In the genomic region with DNA sequence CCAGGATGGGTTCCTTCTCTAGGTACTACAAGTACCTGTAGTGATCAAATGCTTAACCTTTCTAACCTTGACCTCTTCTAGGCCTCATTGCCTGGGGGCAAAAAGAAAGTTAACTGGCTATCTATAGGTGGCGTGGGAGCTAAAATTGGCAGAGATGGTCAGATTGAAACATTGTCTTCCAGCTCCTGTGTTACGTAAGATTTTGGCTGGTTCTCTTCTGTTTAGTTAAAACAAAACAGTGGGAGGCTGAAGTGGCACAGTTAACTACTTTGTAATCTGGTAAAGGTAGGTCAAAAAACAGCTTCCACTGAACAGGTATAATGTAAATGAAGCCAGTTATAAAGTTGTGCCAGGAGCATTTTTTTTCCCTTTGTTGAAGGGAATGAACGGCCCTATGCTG, we compare ENCODE assay signal across 28 cellular contexts.
"Had no signal": no experiment of that assay in that cellular context is flagged by ENCODE, and none has a peak within 500 bp of the region (broad histone marks: within the 10 kb centered on the region; RNA-seq: fewer than 3 reads in every experiment).

No MANE protein-coding gene starts in this region.

- H3K27me3 Mint-ChIP-seq: activated CD4-positive, alpha-beta memory T cell treated with anti-CD3 and anti-CD28 coated beads for 36 hours; activated CD4-positive, alpha-beta T cell treated with anti-CD3 and anti-CD28 coated beads, Interleukin-2, amount 10 ng/mL, durations not matched to agents 24 days and 14 days; activated naive CD4-positive, alpha-beta T cell treated with anti-CD3 and anti-CD28 coated beads, Interleukin-2, amount 10 ng/mL, durations not matched to agents 7 days and 5 days; activated naive CD8-positive, alpha-beta T cell treated with anti-CD3 and anti-CD28 coated beads, Interleukin-2, amount 10 ng/mL, durations not matched to agents 7 days and 5 days; central memory CD8-positive, alpha-beta T cell; naive thymus-derived CD8-positive, alpha-beta T cell; T-helper 17 cell had no signal

- H3K4me3 ChIP-seq: colonic mucosa, heart right ventricle, lower lobe of right lung, spleen, suprapubic skin, tibial artery had no signal

- ATAC-seq: heart right ventricle; lower lobe of right lung; naive thymus-derived CD8-positive, alpha-beta T cell; right cardiac atrium; T-helper 17 cell had no signal

- H3K36me3 ChIP-seq: colonic mucosa, heart right ventricle, lower lobe of right lung, spleen, suprapubic skin, tibial artery had no signal

- DNase-seq: activated CD4-positive, alpha-beta memory T cell treated with anti-CD3 and anti-CD28 coated beads for 36 hours; activated CD4-positive, alpha-beta T cell treated with anti-CD3 and anti-CD28 coated beads, Interleukin-2, amount 10 ng/mL, durations not matched to agents 24 days and 14 days; activated CD4-positive, CD25-positive, alpha-beta regulatory T cell treated with anti-CD3 and anti-CD28 coated beads, Interleukin-2, amount 50 U/mL, for 72 hours; activated CD8-positive, alpha-beta memory T cell treated with anti-CD3 and anti-CD28 coated beads, Interleukin-2, amount 50 U/mL, for 4 hours; activated gamma-delta T cell; activated naive CD4-positive, alpha-beta T cell treated with anti-CD3 and anti-CD28 coated beads, Interleukin-2, amount 10 ng/mL, durations not matched to agents 7 days and 5 days; activated naive CD8-positive, alpha-beta T cell treated with anti-CD3 and anti-CD28 coated beads, Interleukin-2, amount 10 ng/mL, durations not matched to agents 7 days and 5 days; activated T-cell treated with anti-CD3 and anti-CD28 coated beads, Interleukin-2, amount 50 U/mL, for 24 hours; colonic mucosa; effector CD8-positive, alpha-beta T cell; foreskin melanocyte; heart right ventricle; lower lobe of right lung; mesenchymal stem cell; naive thymus-derived CD8-positive, alpha-beta T cell; nucleus accumbens; spleen; stimulated activated naive CD4-positive, alpha-beta T cell; T-helper 17 cell; T1000; tibial artery had no signal

- H3K27ac ChIP-seq: colonic mucosa, epithelial cell of prostate, heart right ventricle, lower lobe of right lung, spleen, suprapubic skin, tibial artery had no signal

- H3K36me3 Mint-ChIP-seq: activated CD4-positive, alpha-beta memory T cell treated with anti-CD3 and anti-CD28 coated beads for 36 hours; activated naive CD4-positive, alpha-beta T cell treated with anti-CD3 and anti-CD28 coated beads, Interleukin-2, amount 10 ng/mL, durations not matched to agents 7 days and 5 days had no signal

- H3K9me3 Mint-ChIP-seq: activated CD4-positive, alpha-beta memory T cell treated with anti-CD3 and anti-CD28 coated beads for 36 hours; activated CD4-positive, alpha-beta T cell treated with anti-CD3 and anti-CD28 coated beads, Interleukin-2, amount 10 ng/mL, durations not matched to agents 24 days and 14 days; activated naive CD4-positive, alpha-beta T cell treated with anti-CD3 and anti-CD28 coated beads, Interleukin-2, amount 10 ng/mL, durations not matched to agents 7 days and 5 days; activated naive CD8-positive, alpha-beta T cell treated with anti-CD3 and anti-CD28 coated beads, Interleukin-2, amount 10 ng/mL, durations not matched to agents 7 days and 5 days; activated T-cell treated with anti-CD3 and anti-CD28 coated beads, Interleukin-2, amount 50 U/mL, for 24 hours; central memory CD8-positive, alpha-beta T cell; naive thymus-derived CD8-positive, alpha-beta T cell; neural crest cell had no signal

- FAIRE-seq: bronchial epithelial cell, endometrium had no signal

- H3K27ac Mint-ChIP-seq: activated CD4-positive, alpha-beta memory T cell treated with anti-CD3 and anti-CD28 coated beads for 36 hours; activated CD4-positive, alpha-beta T cell treated with anti-CD3 and anti-CD28 coated beads, Interleukin-2, amount 10 ng/mL, durations not matched to agents 24 days and 14 days; activated naive CD4-positive, alpha-beta T cell treated with anti-CD3 and anti-CD28 coated beads, Interleukin-2, amount 10 ng/mL, durations not matched to agents 7 days and 5 days; activated naive CD8-positive, alpha-beta T cell treated with anti-CD3 and anti-CD28 coated beads, Interleukin-2, amount 10 ng/mL, durations not matched to agents 7 days and 5 days; activated T-cell treated with anti-CD3 and anti-CD28 coated beads, Interleukin-2, amount 50 U/mL, for 24 hours; T-helper 17 cell had no signal

- H3K27me3 ChIP-seq: colonic mucosa, spleen, suprapubic skin, tibial artery had no signal

- H3K9me3 ChIP-seq: colonic mucosa, heart right ventricle, lower lobe of right lung, spleen, suprapubic skin, tibial artery had no signal

- H3K4me3 Mint-ChIP-seq: activated CD4-positive, alpha-beta memory T cell treated with anti-CD3 and anti-CD28 coated beads for 36 hours; activated CD4-positive, alpha-beta T cell treated with anti-CD3 and anti-CD28 coated beads, Interleukin-2, amount 10 ng/mL, durations not matched to agents 24 days and 14 days; activated naive CD4-positive, alpha-beta T cell treated with anti-CD3 and anti-CD28 coated beads, Interleukin-2, amount 10 ng/mL, durations not matched to agents 7 days and 5 days; activated naive CD8-positive, alpha-beta T cell treated with anti-CD3 and anti-CD28 coated beads, Interleukin-2, amount 10 ng/mL, durations not matched to agents 7 days and 5 days; activated T-cell treated with anti-CD3 and anti-CD28 coated beads, Interleukin-2, amount 50 U/mL, for 24 hours; central memory CD8-positive, alpha-beta T cell; naive thymus-derived CD8-positive, alpha-beta T cell; neural crest cell; T-helper 17 cell had no signal

- H3K4me1 Mint-ChIP-seq: activated CD4-positive, alpha-beta T cell treated with anti-CD3 and anti-CD28 coated beads, Interleukin-2, amount 10 ng/mL, durations not matched to agents 24 days and 14 days; activated naive CD4-positive, alpha-beta T cell treated with anti-CD3 and anti-CD28 coated beads, Interleukin-2, amount 10 ng/mL, durations not matched to agents 7 days and 5 days; activated naive CD8-positive, alpha-beta T cell treated with anti-CD3 and anti-CD28 coated beads, Interleukin-2, amount 10 ng/mL, durations not matched to agents 7 days and 5 days; central memory CD8-positive, alpha-beta T cell; naive thymus-derived CD8-positive, alpha-beta T cell; neural crest cell; T-helper 17 cell had no signal

- H3K4me1 ChIP-seq: colonic mucosa, heart right ventricle, lower lobe of right lung, spleen, suprapubic skin, tibial artery had no signal
